ENCODE assay signal across 9 cellular contexts in the genomic region with DNA sequence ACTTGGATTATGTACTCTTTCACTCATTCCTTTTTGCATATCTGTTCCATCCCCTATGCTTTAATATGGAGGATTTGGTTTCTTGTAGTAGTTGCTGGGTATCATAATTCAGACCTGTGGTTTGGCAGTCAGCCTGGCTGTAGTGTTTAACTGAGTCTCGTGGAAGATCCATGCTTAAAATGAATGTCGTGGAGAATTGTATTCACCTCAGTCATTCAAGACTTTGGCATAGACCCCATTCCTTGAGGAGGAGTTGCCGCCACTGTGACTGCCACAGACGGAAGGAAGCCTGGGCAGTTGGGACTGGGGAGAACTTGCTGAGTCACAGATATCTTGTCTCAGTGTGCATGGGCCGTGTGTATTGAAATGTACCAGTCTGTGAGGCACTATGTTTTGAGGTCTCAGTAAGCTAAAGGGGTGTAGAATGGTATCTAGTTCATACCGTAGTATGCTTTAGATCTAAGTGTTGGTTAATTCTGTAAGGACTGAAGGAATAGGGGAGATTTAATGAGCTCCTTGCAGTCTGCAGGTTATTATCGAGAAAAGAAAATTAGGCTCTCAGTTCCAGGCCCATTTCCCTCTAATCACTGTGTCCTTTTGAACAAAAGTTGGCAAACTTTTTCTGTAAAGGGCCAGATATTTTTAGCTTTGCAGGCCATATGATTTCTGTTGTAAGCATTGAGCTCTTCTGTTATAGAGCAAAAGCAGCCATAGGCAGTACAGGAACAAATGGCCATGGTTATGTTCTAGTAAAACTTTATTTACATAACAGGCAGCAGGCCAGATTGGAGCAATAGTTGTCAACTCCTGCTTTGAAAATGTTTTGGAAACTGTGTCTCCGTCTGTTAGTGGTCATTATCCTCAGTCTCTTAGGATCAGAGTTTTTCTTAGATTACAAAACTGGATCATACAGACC.
DNase-seq lines count a peak whose midpoint lies in the region; ATAC-seq and TF ChIP-seq lines count a peak whose summit lies in the region.
"Had no signal": no experiment of that assay in that cellular context is flagged by ENCODE, and none has a peak within 500 bp of the region (broad histone marks: within the 10 kb centered on the region; RNA-seq: fewer than 3 reads in every experiment).

No MANE protein-coding gene starts in this region.

- ATAC-seq in lung (ENCODE audit: insufficient read depth, low FRiP score) (peak; percentile 55), GM19023 (IDR thresholded peaks at IDR 0.05; ENCODE audit: unreplicated experiment) (no peak)

- peaks cover 0 to 2% (median 0%) of the 10 kb centered on the region in 3 donors for H3K27me3 Mint-ChIP-seq in immature natural killer cell (ENCODE audit: low read depth in 3 of 3)

- H3K4me3 ChIP-seq in A673 (ENCODE audit: low read depth, low read length, poor library complexity, severe bottlenecking) (no peak overlapping the region), cardiac fibroblast (replicated peaks in 1 of 2; ENCODE audit: low read depth in 2 of 2, low read length in 2 of 2) (no peak overlapping the region), lung (no peak overlapping the region)

- no peaks in the 10 kb centered on the region for H3K4me1 Mint-ChIP-seq in immature natural killer cell

- no TSS peak for BruUV-seq in A673 (replicated peaks; lab: Mats Ljungman, UMichigan)

- no peaks in the 10 kb centered on the region for H3K9me3 ChIP-seq in A673 (ENCODE audit: low read depth, low read length, poor library complexity, severe bottlenecking)
- H3K9me3 ChIP-seq in lung (ENCODE audit: control insufficient read depth in 2 of 2, insufficient read depth in 1 of 2, low read length in 1 of 2), result no peaks in the 10 kb centered on the region

- POLR2A ChIA-PET in A673 (lab: Charles Lee; ENCODE audit: low non-redundant PET), result no interaction called here

- H3K27ac ChIP-seq in A673 (ENCODE audit: low read depth, low read length, poor library complexity, severe bottlenecking) (peak overlapping the region; percentile 29), lung (ENCODE audit: low read depth in 1 of 2, low read length in 1 of 2) (peak overlapping the region in 1 of 2 donors; percentile 50)

- CTCF ChIA-PET in A673 (lab: Charles Lee), result no interaction called here

- no peaks in the 10 kb centered on the region for H3K27me3 ChIP-seq in A673 (replicated peaks; ENCODE audit: insufficient read depth, low read depth, low read length, poor library complexity)
- H3K27me3 ChIP-seq in lung (ENCODE audit: control insufficient read depth, insufficient read depth), result no peaks in the 10 kb centered on the region

- H3K4me1 ChIP-seq in A673 (ENCODE audit: insufficient read depth, low read length, poor library complexity, severe bottlenecking) (peaks cover 13% of the 10 kb centered on the region), lung (ENCODE audit: control insufficient read depth in 2 of 2, insufficient read depth in 2 of 2, low read length in 2 of 2) (peaks cover 2 to 11% of the 10 kb centered on the region in 2 donors)

- no peaks in the 10 kb centered on the region for H3K36me3 Mint-ChIP-seq in immature natural killer cell

- H3K9me3 Mint-ChIP-seq in immature natural killer cell, result peaks cover 0 to 2% (median 0%) of the 10 kb centered on the region in 6 donors

- DNase-seq in A673 (ENCODE audit: low spot score) (peak; percentile 63), Kasumi-1 (lab: John Stamatoyannopoulos, UW) (peak; percentile 88), cardiac fibroblast (ENCODE audit: low read depth in 2 of 2) (peak; percentile 91 to 97), lung (ENCODE audit: low spot score) (no peak), immature natural killer cell (no peak), activated gamma-delta T cell (lab: John Stamatoyannopoulos, UW) (no peak)
- no peak for DNase-seq in activated CD4-positive, CD25-positive, alpha-beta regulatory T cell (lab: John Stamatoyannopoulos, UW)
- DNase-seq: DND-41 had no signal

- no peak for TF ChIP-seq CTCF in A673 (conservative IDR thresholded peaks at IDR 0.05; ENCODE audit: low read depth, low read length)
- no peak for TF ChIP-seq CTCF in cardiac fibroblast (IDR thresholded peaks at IDR 0.05; ENCODE audit: low read depth, low read length)
- TF ChIP-seq CTCF in lung (IDR thresholded peaks at IDR 0.05; ENCODE audit: control extremely low read depth, extremely low read depth), result no peak

- 30 to 36% methylated on average over 8 of the region's 8 CpGs for WGBS in lung, 2 donors

- H3K4me3 Mint-ChIP-seq in immature natural killer cell, result no peak overlapping the region

- H3K36me3 ChIP-seq in A673 (ENCODE audit: insufficient read depth, low read length, poor library complexity, severe bottlenecking) (no peaks in the 10 kb centered on the region), lung (ENCODE audit: control insufficient read depth in 2 of 2, insufficient read depth in 2 of 2, low read length in 2 of 2) (no peaks in the 10 kb centered on the region)

- H3K27ac Mint-ChIP-seq in immature natural killer cell, result peak overlapping the region in 1 of 6 donors; percentile 6

- intact Hi-C loops in A673 (cut with micrococcal nuclease; ENCODE audit: unreplicated experiment), result no loop called here

Comparison
In these comparisons a context has a peak if more than half of its experiments do, and no peak if none do; other contexts are left out.
1. DNase-seq: peak in A673 (single experiment), Kasumi-1 (2 of 2) and cardiac fibroblast (2 of 2); none in lung (single experiment), activated CD4-positive, CD25-positive, alpha-beta regulatory T cell (0 of 4), immature natural killer cell (0 of 3) and activated gamma-delta T cell (single experiment).